ENCODE assay signal across 2 cellular contexts in genomic region chr19:43464089-43464775, GRCh38.
TF ChIP-seq lines count a peak whose summit lies in the region.

No MANE protein-coding gene starts in this region.

TF ChIP-seq in HEK293T, 16 proteins besides CTCF, POLR2A, EP300 and RAD21:
- TF ChIP-seq HDGF (IDR thresholded peaks at IDR 0.05; ENCODE audit: borderline replicate concordance) (no peak), FOXA1 (IDR thresholded peaks at IDR 0.05) (no peak), NFRKB (IDR thresholded peaks at IDR 0.05) (no peak), L3MBTL2 (conservative IDR thresholded peaks at IDR 0.05) (no peak), FOXM1 (IDR thresholded peaks at IDR 0.05; ENCODE audit: borderline replicate concordance) (no peak), PKNOX1 (IDR thresholded peaks at IDR 0.05) (no peak), ARNT (IDR thresholded peaks at IDR 0.05) (no peak), LEF1 (IDR thresholded peaks at IDR 0.05; ENCODE audit: borderline replicate concordance) (no peak), ELF4 (IDR thresholded peaks at IDR 0.05) (no peak), SP1 (IDR thresholded peaks at IDR 0.05) (no peak), FOXK2 (IDR thresholded peaks at IDR 0.05) (no peak), CTBP1 (IDR thresholded peaks at IDR 0.05; ENCODE audit: borderline replicate concordance) (no peak), SUZ12 (IDR thresholded peaks at IDR 0.05) (no peak), TARDBP (IDR thresholded peaks at IDR 0.05) (no peak), BHLHE40 (IDR thresholded peaks at IDR 0.05; ENCODE audit: borderline replicate concordance) (no peak), ZNF384 (IDR thresholded peaks at IDR 0.05) (no peak)
TF ChIP-seq in HEK293T: peak in this region for 0.

TF ChIP-seq in K562, 482 proteins besides CTCF, POLR2A, EP300 and RAD21 (continues in another document):
- TF ChIP-seq SPI1 (IDR thresholded peaks at IDR 0.05; ENCODE audit: borderline replicate concordance, low read depth, low read length) (no peak), ZNF785 (CRISPR knock-in tag; IDR thresholded peaks at IDR 0.05) (no peak), PRDM10 (IDR thresholded peaks at IDR 0.05; ENCODE audit: partially characterized antibody) (peak; percentile 74), POLR2G (IDR thresholded peaks at IDR 0.05; ENCODE audit: low read depth, low read length) (no peak; the same call in 1 of the 2 replicates), ZNF589 (CRISPR knock-in tag; IDR thresholded peaks at IDR 0.05; ENCODE audit: low read depth) (no peak), ZNF592 (IDR thresholded peaks at IDR 0.05) (no peak), PHF8 (IDR thresholded peaks at IDR 0.05; ENCODE audit: borderline replicate concordance, low read length) (peak; percentile 17; the same call in 1 of the 2 replicates), E2F4 (CRISPR knock-in tag; IDR thresholded peaks at IDR 0.05; ENCODE audit: low read depth) (no peak), E2F8 (IDR thresholded peaks at IDR 0.05; ENCODE audit: low read depth, partially characterized antibody) (no peak), ADNP (tag; IDR thresholded peaks at IDR 0.05) (no peak), E2F6 (IDR thresholded peaks at IDR 0.05; ENCODE audit: borderline replicate concordance in 1 of 2, extremely low read depth in 1 of 2, insufficient read depth in 1 of 2, insufficient read length in 1 of 2, low read depth in 1 of 2, low read length in 1 of 2, poor library complexity in 1 of 2, severe bottlenecking in 1 of 2) (no peak), ZNF143 (CRISPR knock-in tag; IDR thresholded peaks at IDR 0.05) (no peak), HINFP (tag; conservative IDR thresholded peaks at IDR 0.05; ENCODE audit: low read depth) (no peak), ZNF75A (CRISPR knock-in tag; IDR thresholded peaks at IDR 0.05) (peak; percentile 86), DPF2 (IDR thresholded peaks at IDR 0.05) (no peak), CREB5 (CRISPR knock-in tag; IDR thresholded peaks at IDR 0.05) (no peak), GABPB2 (CRISPR knock-in tag; conservative IDR thresholded peaks at IDR 0.05) (no peak), NFXL1 (CRISPR knock-in tag; IDR thresholded peaks at IDR 0.05) (no peak), PKNOX1 (IDR thresholded peaks at IDR 0.05) (no peak), TSHZ1 (CRISPR knock-in tag; IDR thresholded peaks at IDR 0.05) (no peak), GTF2A2 (tag; IDR thresholded peaks at IDR 0.05) (no peak), E2F1 (CRISPR knock-in tag; IDR thresholded peaks at IDR 0.05) (no peak), ERF (CRISPR knock-in tag; IDR thresholded peaks at IDR 0.05) (0 out of 2 replicates have a peak, but pooled peaks have one; percentile 5), DIDO1 (tag; IDR thresholded peaks at IDR 0.05; ENCODE audit: low read depth) (no peak), ZNF57 (CRISPR knock-in tag; IDR thresholded peaks at IDR 0.05) (no peak), POLR2H (tag; IDR thresholded peaks at IDR 0.05; ENCODE audit: low read depth) (no peak), ZNF140 (CRISPR knock-in tag; IDR thresholded peaks at IDR 0.05) (no peak), TEAD2 (tag; IDR thresholded peaks at IDR 0.05) (no peak), ZNF324 (CRISPR knock-in tag; IDR thresholded peaks at IDR 0.05) (no peak), TAF15 (IDR thresholded peaks at IDR 0.05; ENCODE audit: low read depth, low read length) (no peak)
